In the genomic region with DNA sequence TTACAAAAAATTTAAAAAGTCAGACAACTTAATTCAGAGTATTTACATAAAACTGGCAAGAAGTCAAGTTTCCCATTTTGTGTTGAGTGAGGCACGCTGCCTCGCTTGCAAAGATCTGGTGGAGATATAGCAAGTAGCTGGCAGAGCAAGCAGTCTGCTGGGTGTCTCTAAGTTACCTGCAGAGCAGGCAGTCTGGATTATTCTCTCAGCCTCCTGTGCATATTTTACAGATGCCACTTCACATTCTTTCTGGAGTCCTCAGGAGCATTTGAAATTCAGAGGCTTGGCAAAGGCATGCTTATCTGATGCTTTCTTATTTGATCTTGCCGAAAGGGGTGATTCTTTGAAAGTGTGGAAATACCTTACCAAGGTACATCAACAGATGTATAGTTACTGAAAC, we compare ENCODE assay signal across 19 cellular contexts.
DNase-seq lines count a peak whose midpoint lies in the region; ATAC-seq, FAIRE-seq and TF ChIP-seq lines count a peak whose summit lies in the region.
"Had no signal": no experiment of that assay in that cellular context is flagged by ENCODE, and none has a peak within 500 bp of the region (broad histone marks: within the 10 kb centered on the region; RNA-seq: fewer than 3 reads in every experiment).

No MANE protein-coding gene starts in this region.

- H2BK120ac ChIP-seq in H1 (replicated peaks; ENCODE audit: low read depth, low read length), result no peak overlapping the region

- no peak overlapping the region for H3K27ac ChIP-seq in breast epithelium
- H3K27ac ChIP-seq in H1 (ENCODE audit: low read depth, low read length), result no peak overlapping the region
- H3K27ac ChIP-seq in lower lobe of right lung, result no peak overlapping the region
- no peak overlapping the region for H3K27ac ChIP-seq in tibial artery
- H3K27ac ChIP-seq: GM23248 had no signal

- H2BK20ac ChIP-seq in H1 (ENCODE audit: low read length), result no peak overlapping the region

- ATAC-seq in lower lobe of right lung (peak; percentile 80 to 87), left colon (no peak)
- ATAC-seq: PC-3 had no signal

- H2AFZ ChIP-seq in H1 (ENCODE audit: low read length), result no peak overlapping the region
- H2AFZ ChIP-seq: GM23248 had no signal

- H4K91ac ChIP-seq in H1 (replicated peaks; ENCODE audit: insufficient read length, low read length), result no peak overlapping the region

- H3K23ac ChIP-seq in H1 (ENCODE audit: insufficient read length), result no peak overlapping the region

- no peaks in the 10 kb centered on the region for H3K36me3 ChIP-seq in breast epithelium
- no peaks in the 10 kb centered on the region for H3K36me3 ChIP-seq in H1 (ENCODE audit: control insufficient read depth in 2 of 4, insufficient read depth in 4 of 4, low read length in 3 of 4)
- H3K36me3 ChIP-seq in lower lobe of right lung, result no peaks in the 10 kb centered on the region
- no peaks in the 10 kb centered on the region for H3K36me3 ChIP-seq in tibial artery

- POLR2A ChIA-PET in H1 (lab: Charles Lee; ENCODE audit: partially characterized antibody), result no interaction called here

- H3K4me3 ChIP-seq in breast epithelium (no peak overlapping the region), H1 (ENCODE audit: extremely low read depth in 1 of 4, insufficient read depth in 2 of 4, low read depth in 3 of 4, low read length in 4 of 4) (no peak overlapping the region), lower lobe of right lung (no peak overlapping the region), tibial artery (no peak overlapping the region)
- H3K4me3 ChIP-seq: GM23248 had no signal

- DNase-seq in T47D (ENCODE audit: low read depth in 1 of 2, low spot score in 1 of 2), result peak; percentile 9 to 59
- no peak for DNase-seq in breast epithelium (ENCODE audit: low spot score in 2 of 2)
- DNase-seq in H1 (ENCODE audit: low read depth in 1 of 2, low spot score in 2 of 2), result peak in 1 of 2 experiments; percentile 7
- no peak for DNase-seq in lower lobe of right lung
- no peak for DNase-seq in left colon
- DNase-seq in tibial artery, result no peak
- no peak for DNase-seq in AG20443 (ENCODE audit: low spot score)
- DNase-seq in hepatic stellate cell (ENCODE audit: low spot score), result no peak
- DNase-seq: AML-193; DMS79 treated with DMSO at 0.1 percent for 48 hours; GF-D8; GM23248; Karpas-422; NCI-H1417; NCI-H1930; NCI-H2227 treated with DMSO at 0.1 percent for 48 hours; NCI-H526; NK-92 treated with Interleukin-12 subunit alpha and Interleukin-12 subunit beta, amount 100 ng/mL, for 24 hours; PC-3 had no signal

- intact Hi-C loops in breast epithelium (cut with DNase I; ENCODE audit: low total_unique reads), result no loop called here
- intact Hi-C loops in lower lobe of right lung (cut with DNase I), result no loop called here
- intact Hi-C loops in left colon (cut with DNase I, micrococcal nuclease), result no loop called here
- intact Hi-C loops in tibial artery (cut with DNase I; ENCODE audit: low total_unique reads), result no loop called here

- H3K79me1 ChIP-seq in H1 (ENCODE audit: low read depth, low read length), result no peaks in the 10 kb centered on the region

- H3K27me3 ChIP-seq in breast epithelium, result no peaks in the 10 kb centered on the region
- H3K27me3 ChIP-seq in H1 (replicated peaks in 1 of 4; ENCODE audit: control insufficient read depth in 3 of 4, extremely low read depth in 1 of 4, insufficient read depth in 3 of 4, low read length in 3 of 4), result no peaks in the 10 kb centered on the region
- H3K27me3 ChIP-seq in lower lobe of right lung (ENCODE audit: low read depth), result no peaks in the 10 kb centered on the region
- no peaks in the 10 kb centered on the region for H3K27me3 ChIP-seq in tibial artery

- no peak for TF ChIP-seq POLR2A in breast epithelium (IDR thresholded peaks at IDR 0.05)
- TF ChIP-seq POLR2A in H1 (IDR thresholded peaks at IDR 0.05; ENCODE audit: control extremely low read depth in 1 of 2, low read depth in 2 of 2, low read length in 2 of 2), result no peak

- no peak overlapping the region; a peak in 1 of 7 replicates for H3K9ac ChIP-seq in H1 (replicated peaks in 1 of 4; ENCODE audit: extremely low read depth in 1 of 4, low read depth in 3 of 4, low read length in 3 of 4)
- H3K9ac ChIP-seq: GM23248 had no signal

- H3K14ac ChIP-seq in H1 (ENCODE audit: insufficient read length), result no peak overlapping the region

- H3K79me2 ChIP-seq in H1 (ENCODE audit: control insufficient read depth in 1 of 2, insufficient read depth in 2 of 2, low read length in 2 of 2), result no peaks in the 10 kb centered on the region

- no peaks in the 10 kb centered on the region for H3K4me1 ChIP-seq in breast epithelium
- peaks cover 0 to 2% (median under 1%) of the 10 kb centered on the region in 4 experiments; a peak in 2 of 7 replicates for H3K4me1 ChIP-seq in H1 (replicated peaks in 1 of 4; ENCODE audit: control insufficient read depth in 3 of 4, insufficient read depth in 4 of 4, low read length in 3 of 4)
- H3K4me1 ChIP-seq in lower lobe of right lung, result peaks cover 6% of the 10 kb centered on the region
- H3K4me1 ChIP-seq in tibial artery, result no peaks in the 10 kb centered on the region

- no peak overlapping the region for H2AK5ac ChIP-seq in H1 (ENCODE audit: low read depth, low read length)

- no peak overlapping the region for H2BK15ac ChIP-seq in H1 (ENCODE audit: low read length)

- TF ChIP-seq EP300 in H1 (IDR thresholded peaks at IDR 0.05; ENCODE audit: borderline replicate concordance in 1 of 2, low read depth in 2 of 2, low read length in 2 of 2), result no peak

- no peak overlapping the region for H4K8ac ChIP-seq in H1 (ENCODE audit: extremely low read depth, insufficient read depth, low read length)

- no peak overlapping the region for H3K56ac ChIP-seq in H1 (replicated peaks; ENCODE audit: insufficient read length, low read depth, low read length)

- FAIRE-seq in H1 (lab: Jason Lieb, UNC), result peak; percentile 80

- no peak overlapping the region for H4K5ac ChIP-seq in H1 (ENCODE audit: insufficient read length, low read depth, low read length)

- H3K23me2 ChIP-seq in H1 (ENCODE audit: low read depth, low read length), result no peaks in the 10 kb centered on the region

- no peaks in the 10 kb centered on the region for H3K9me3 ChIP-seq in breast epithelium
- H3K9me3 ChIP-seq in H1 (ENCODE audit: insufficient read depth in 2 of 2, low read depth in 1 of 2, low read length in 1 of 2), result no peaks in the 10 kb centered on the region
- H3K9me3 ChIP-seq in lower lobe of right lung, result no peaks in the 10 kb centered on the region
- no peaks in the 10 kb centered on the region for H3K9me3 ChIP-seq in tibial artery

- no peak for TF ChIP-seq RAD21 in H1 (IDR thresholded peaks at IDR 0.05 in 1 of 2, conservative IDR thresholded peaks at IDR 0.05 in 1 of 2; ENCODE audit: low read depth in 2 of 2, low read length in 2 of 2)

- no peak overlapping the region for H3K4ac ChIP-seq in H1 (replicated peaks; ENCODE audit: insufficient read length, low read depth, low read length)

- WGBS in H1 (ENCODE audit: extremely low coverage in 1 of 2, insufficient coverage in 1 of 2, insufficient read length in 1 of 2, insufficient replicate concordance in 2 of 2, low coverage in 1 of 2, low lambda C conversion rate in 2 of 2, missing lambda C conversion rate in 1 of 2), 2 experiments, result 75% methylated on average over 3 of the region's 3 CpGs; no CpG with 5 or more reads in 1 of the 2 experiments

- no peak for TF ChIP-seq CTCF in breast epithelium (IDR thresholded peaks at IDR 0.05)
- no peak for TF ChIP-seq CTCF in H1 (IDR thresholded peaks at IDR 0.05; ENCODE audit: control extremely low read depth in 1 of 3, insufficient read depth in 1 of 3, low read depth in 1 of 3, low read length in 3 of 3)
- TF ChIP-seq CTCF in lower lobe of right lung (IDR thresholded peaks at IDR 0.05), result no peak
- no peak for TF ChIP-seq CTCF in tibial artery (IDR thresholded peaks at IDR 0.05)

- H3K4me2 ChIP-seq in H1 (ENCODE audit: insufficient read depth in 1 of 2, low read depth in 2 of 2, low read length in 2 of 2), result no peak overlapping the region

- no peak overlapping the region for H2BK5ac ChIP-seq in H1 (ENCODE audit: low read depth, low read length)

- no peak overlapping the region for H2BK12ac ChIP-seq in H1 (ENCODE audit: low read depth, low read length)

- in situ Hi-C loops in T47D (cut with HindIII; ENCODE audit: low pct_unique_long_range_greater_than_20kb, low sequenced_read_pairs), result no loop called here

- H4K20me1 ChIP-seq in H1 (replicated peaks in 1 of 2; ENCODE audit: control insufficient read depth in 1 of 2, insufficient read depth in 2 of 2, low read length in 2 of 2), result no peaks in the 10 kb centered on the region

- H3K18ac ChIP-seq in H1 (ENCODE audit: extremely low read depth, low read length), result no peak overlapping the region

- CTCF ChIA-PET in H1 (lab: Charles Lee; ENCODE audit: partially characterized antibody), result no interaction called here

TF ChIP-seq in H1, 55 proteins besides CTCF, POLR2A, EP300 and RAD21:
- TF ChIP-seq TEAD4 (IDR thresholded peaks at IDR 0.05; ENCODE audit: low read depth, low read length), result peak; percentile 5; the same call in 1 of the 2 replicates
- TF ChIP-seq CHD2 (IDR thresholded peaks at IDR 0.05; ENCODE audit: low read length), result no peak
TF ChIP-seq in H1: peak in this region for 1.

Comparison
In these comparisons a context has a peak if more than half of its experiments do, and no peak if none do; other contexts are left out.
1. DNase-seq: peak in T47D (2 of 2); none in breast epithelium (0 of 2), lower lobe of right lung (single experiment), left colon (0 of 2), tibial artery (0 of 2), AG20443 (single experiment) and hepatic stellate cell (single experiment).